Comparison of ENCODE assay signal across 31 cellular contexts in the genomic region with DNA sequence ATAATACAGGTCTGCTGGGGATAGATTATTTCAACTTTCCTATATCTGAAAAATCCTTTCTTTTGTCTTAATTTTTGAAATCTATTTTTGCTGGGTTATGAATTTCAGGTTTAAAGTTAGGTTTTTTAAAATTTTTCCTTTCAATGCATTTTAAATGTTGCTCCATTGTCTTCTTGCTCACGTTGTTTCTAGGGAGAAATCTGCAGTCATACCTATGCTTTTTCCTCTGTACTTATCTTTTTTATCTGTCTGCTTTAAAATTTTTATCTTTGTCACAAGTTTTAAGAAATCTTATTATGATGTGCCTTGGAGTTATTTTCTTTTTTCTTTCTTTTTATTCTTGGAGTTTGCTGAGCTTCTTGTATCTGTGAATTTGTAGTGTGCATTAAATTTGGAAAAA.
"Had no signal": no experiment of that assay in that cellular context is flagged by ENCODE, and none has a peak within 500 bp of the region (broad histone marks: within the 10 kb centered on the region; RNA-seq: fewer than 3 reads in every experiment).

No MANE protein-coding gene starts in this region.

- H3K4me1 ChIP-seq: ascending aorta had no signal

- ATAC-seq: activated CD4-positive, alpha-beta T cell treated with anti-CD3 and anti-CD28 coated beads for 36 hours; activated CD4-positive, CD25-positive, alpha-beta regulatory T cell treated with anti-CD3 and anti-CD28 coated beads, Interleukin-2, amount 50 U/mL, for 24 hours; activated CD8-positive, alpha-beta memory T cell treated with anti-CD3 and anti-CD28 coated beads, Interleukin-2, amount 10 ng/mL, durations not matched to agents 7 days and 5 days; activated CD8-positive, alpha-beta T cell treated with anti-CD3 and anti-CD28 coated beads, Interleukin-2, amount 10 ng/mL, durations not matched to agents 7 days and 5 days; activated naive CD8-positive, alpha-beta T cell treated with anti-CD3 and anti-CD28 coated beads, Interleukin-2, amount 50 U/mL, for 24 hours had no signal

- H3K4me3 ChIP-seq: ascending aorta, cardiac muscle cell had no signal

- DNase-seq: activated CD4-positive, alpha-beta memory T cell treated with anti-CD3 and anti-CD28 coated beads, Interleukin-2, amount 10 ng/mL, durations not matched to agents 7 days and 5 days; activated CD4-positive, alpha-beta T cell treated with anti-CD3 and anti-CD28 coated beads for 1 hour; activated CD4-positive, alpha-beta T cell treated with anti-CD3 and anti-CD28 coated beads for 36 hours; activated CD4-positive, alpha-beta T cell treated with anti-CD3 and anti-CD28 coated beads for 48 hours; activated CD4-positive, alpha-beta T cell treated with anti-CD3 and anti-CD28 coated beads, Interleukin-2, amount 10 ng/mL, durations not matched to agents 7 days and 5 days; activated CD4-positive, alpha-beta T cell treated with anti-CD3 and anti-CD28 coated beads, Interleukin-2, amount 50 U/mL, for 48 hours; activated CD4-positive, CD25-positive, alpha-beta regulatory T cell; activated CD8-positive, alpha-beta memory T cell treated with anti-CD3 and anti-CD28 coated beads for 24 hours; activated CD8-positive, alpha-beta memory T cell treated with anti-CD3 and anti-CD28 coated beads, Interleukin-2, amount 10 ng/mL, durations not matched to agents 7 days and 5 days; activated CD8-positive, alpha-beta memory T cell treated with anti-CD3 and anti-CD28 coated beads, Interleukin-2, amount 50 U/mL, for 48 hours; activated CD8-positive, alpha-beta T cell treated with anti-CD3 and anti-CD28 coated beads, Interleukin-2, amount 10 ng/mL, durations not matched to agents 7 days and 5 days; activated effector memory CD4-positive, alpha-beta T cell treated with Interleukin-2 at 50 U/mL for 16 hours; activated gamma-delta T cell; activated naive CD4-positive, alpha-beta T cell treated with anti-CD3 and anti-CD28 coated beads, Interleukin-2, amount 10 ng/mL, durations not matched to agents 7 days and 5 days; activated naive CD4-positive, alpha-beta T cell treated with Interleukin-2 at 50 U/mL for 16 hours; activated naive CD8-positive, alpha-beta T cell treated with anti-CD3 and anti-CD28 coated beads, Interleukin-2, amount 10 ng/mL, durations not matched to agents 7 days and 5 days; activated naive CD8-positive, alpha-beta T cell treated with anti-CD3 and anti-CD28 coated beads, Interleukin-2, amount 50 U/mL, for 24 hours; activated T-cell treated with anti-CD3 and anti-CD28 coated beads, Interleukin-2, amount 50 U/mL, for 24 hours; activated T-cell treated with anti-CD3 and anti-CD28 coated beads, Interleukin-2, amount 50 U/mL, for 48 hours; amygdala; anterior cingulate cortex; caudate nucleus; cerebellar nuclear complex; T-helper 2 cell; T-helper 9 cell had no signal

- FAIRE-seq: bronchial epithelial cell, TTC549 had no signal

- H3K27me3 ChIP-seq: ascending aorta, cardiac muscle cell had no signal

- H3K36me3 ChIP-seq: ascending aorta, cardiac muscle cell had no signal

- H3K27ac ChIP-seq: ascending aorta, cardiac muscle cell, VCaP had no signal
